ENCODE assay signal across 7 cellular contexts in the genomic region with DNA sequence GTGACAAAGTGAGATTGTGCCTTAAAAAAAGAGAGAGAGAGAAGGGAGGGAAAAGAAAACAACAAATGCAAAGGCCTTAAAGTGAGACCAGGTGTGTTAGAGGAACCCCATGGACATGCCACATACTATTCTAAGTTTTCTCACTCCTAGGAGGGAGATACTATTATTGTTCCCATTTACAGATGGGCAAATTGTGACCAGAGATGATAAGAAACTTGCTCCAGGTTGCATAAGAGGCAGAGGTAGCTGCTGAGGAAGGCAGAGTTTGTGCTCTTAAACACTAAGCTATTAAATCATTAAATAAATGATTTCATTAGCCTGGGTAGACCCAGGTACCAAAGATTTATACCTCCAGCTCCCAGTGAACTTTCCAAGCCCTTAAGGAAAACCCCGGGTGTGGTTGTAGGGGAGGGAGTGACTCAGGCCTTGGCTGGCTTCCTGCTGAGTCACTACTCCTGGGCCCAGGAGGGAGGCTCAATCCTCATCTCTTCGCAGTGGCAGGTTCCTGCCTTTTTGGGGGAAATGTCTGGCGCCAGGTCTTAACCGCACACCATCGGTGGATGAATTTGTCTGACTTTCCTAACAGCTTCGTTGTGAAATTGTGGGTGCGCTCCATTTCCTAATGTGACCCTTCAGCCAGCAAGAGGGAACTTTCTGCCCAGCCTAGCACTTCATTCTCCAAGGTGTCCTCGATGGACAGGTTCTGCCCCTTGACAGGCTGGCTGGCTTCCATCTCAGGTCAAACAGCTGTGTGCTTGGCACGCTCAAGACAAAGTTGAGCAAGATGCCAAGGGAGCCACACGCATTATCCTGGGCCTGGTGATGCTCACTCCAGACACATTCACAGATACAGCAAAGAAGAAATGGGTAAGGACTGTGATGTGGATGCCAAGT. TPM values are rescaled to one million over a fixed set of nuclear protein-coding genes. Genes with fewer than 3 reads are reported as not detected.
DNase-seq lines count a peak whose midpoint lies in the region; FAIRE-seq and TF ChIP-seq lines count a peak whose summit lies in the region.

No MANE protein-coding gene starts in this region.

- H3K9me3 ChIP-seq in liver (ENCODE audit: control insufficient read depth in 4 of 4, low read length in 3 of 4) (no peaks in the 10 kb centered on the region), testis (no peaks in the 10 kb centered on the region)

- in situ Hi-C loops in T47D (cut with HindIII; ENCODE audit: low pct_unique_long_range_greater_than_20kb, low sequenced_read_pairs): no loop called here

- peak; percentile 95 for FAIRE-seq in RCC 7860 (lab: Jason Lieb, UNC)

- 42% methylated on average over 10 of the region's 10 CpGs for WGBS in liver
- WGBS in testis, 2 donors: 54 to 77% methylated on average over 5 to 10 of the region's 10 CpGs

- H3K4me3 ChIP-seq in liver (ENCODE audit: low read depth in 1 of 3, low read length in 3 of 3) (no peak overlapping the region), testis (no peak overlapping the region)

- no peak for TF ChIP-seq POLR2A in testis (IDR thresholded peaks at IDR 0.05)

- H3K4me1 ChIP-seq in liver (ENCODE audit: control insufficient read depth in 4 of 4, insufficient read depth in 4 of 4, low read length in 3 of 4) (peaks cover 3 to 14% (median 8%) of the 10 kb centered on the region in 4 donors), testis (no peaks in the 10 kb centered on the region)

- TF ChIP-seq CTCF in liver (IDR thresholded peaks at IDR 0.05; ENCODE audit: low read depth, low read length, missing input control): no peak
- no peak for TF ChIP-seq CTCF in testis (IDR thresholded peaks at IDR 0.05)

- peak in 1 of 2 donors; percentile 6 for TF ChIP-seq RAD21 in liver (IDR thresholded peaks at IDR 0.05)

- no peak overlapping the region for H3K9ac ChIP-seq in liver (ENCODE audit: low read depth in 1 of 2, low read length in 2 of 2)

- H3K36me3 ChIP-seq in liver (ENCODE audit: control insufficient read depth in 4 of 4, insufficient read depth in 3 of 4, low read depth in 1 of 4, low read length in 3 of 4) (no peaks in the 10 kb centered on the region), testis (ENCODE audit: low read depth, missing control alignments) (no peaks in the 10 kb centered on the region)

- H3K27me3 ChIP-seq in liver (ENCODE audit: control insufficient read depth in 4 of 4, insufficient read depth in 4 of 4, low read length in 3 of 4): no peaks in the 10 kb centered on the region
- H3K27me3 ChIP-seq in testis: no peaks in the 10 kb centered on the region

- intact Hi-C loops in testis (cut with DNase I; ENCODE audit: low total_unique reads): no loop called here

- H3K27ac ChIP-seq in liver (ENCODE audit: low read depth in 1 of 2, low read length in 2 of 2) (no peak overlapping the region), testis (no peak overlapping the region)

- peak; percentile 97 for DNase-seq in H4 (ENCODE audit: low spot score)
- DNase-seq in RCC 7860 (ENCODE audit: low spot score): peak; percentile 97
- DNase-seq in T47D (ENCODE audit: low read depth in 1 of 2, low spot score in 1 of 2): peak; percentile 54 to 69
- DNase-seq in testis: peak; percentile 37
- no peak for DNase-seq in NCI-H774 (lab: John Stamatoyannopoulos, UW)
- DNase-seq in hippocampal formation (lab: John Stamatoyannopoulos, UW): no peak

TF ChIP-seq in liver, 16 proteins besides CTCF, POLR2A, EP300 and RAD21:
- TF ChIP-seq JUND (IDR thresholded peaks at IDR 0.05) (peak; percentile 32 to 56), NR2F2 (IDR thresholded peaks at IDR 0.05) (no peak), EGR1 (IDR thresholded peaks at IDR 0.05; ENCODE audit: low read depth in 2 of 2) (no peak), ATF3 (IDR thresholded peaks at IDR 0.05) (peak; percentile 13), HNF4A (conservative IDR thresholded peaks at IDR 0.05) (peak in 1 of 2 donors; percentile 24), RXRA (IDR thresholded peaks at IDR 0.05) (peak in 1 of 2 donors; percentile 8), FOXA1 (IDR thresholded peaks at IDR 0.05) (no peak)
- TF ChIP-seq, protein P1, sequence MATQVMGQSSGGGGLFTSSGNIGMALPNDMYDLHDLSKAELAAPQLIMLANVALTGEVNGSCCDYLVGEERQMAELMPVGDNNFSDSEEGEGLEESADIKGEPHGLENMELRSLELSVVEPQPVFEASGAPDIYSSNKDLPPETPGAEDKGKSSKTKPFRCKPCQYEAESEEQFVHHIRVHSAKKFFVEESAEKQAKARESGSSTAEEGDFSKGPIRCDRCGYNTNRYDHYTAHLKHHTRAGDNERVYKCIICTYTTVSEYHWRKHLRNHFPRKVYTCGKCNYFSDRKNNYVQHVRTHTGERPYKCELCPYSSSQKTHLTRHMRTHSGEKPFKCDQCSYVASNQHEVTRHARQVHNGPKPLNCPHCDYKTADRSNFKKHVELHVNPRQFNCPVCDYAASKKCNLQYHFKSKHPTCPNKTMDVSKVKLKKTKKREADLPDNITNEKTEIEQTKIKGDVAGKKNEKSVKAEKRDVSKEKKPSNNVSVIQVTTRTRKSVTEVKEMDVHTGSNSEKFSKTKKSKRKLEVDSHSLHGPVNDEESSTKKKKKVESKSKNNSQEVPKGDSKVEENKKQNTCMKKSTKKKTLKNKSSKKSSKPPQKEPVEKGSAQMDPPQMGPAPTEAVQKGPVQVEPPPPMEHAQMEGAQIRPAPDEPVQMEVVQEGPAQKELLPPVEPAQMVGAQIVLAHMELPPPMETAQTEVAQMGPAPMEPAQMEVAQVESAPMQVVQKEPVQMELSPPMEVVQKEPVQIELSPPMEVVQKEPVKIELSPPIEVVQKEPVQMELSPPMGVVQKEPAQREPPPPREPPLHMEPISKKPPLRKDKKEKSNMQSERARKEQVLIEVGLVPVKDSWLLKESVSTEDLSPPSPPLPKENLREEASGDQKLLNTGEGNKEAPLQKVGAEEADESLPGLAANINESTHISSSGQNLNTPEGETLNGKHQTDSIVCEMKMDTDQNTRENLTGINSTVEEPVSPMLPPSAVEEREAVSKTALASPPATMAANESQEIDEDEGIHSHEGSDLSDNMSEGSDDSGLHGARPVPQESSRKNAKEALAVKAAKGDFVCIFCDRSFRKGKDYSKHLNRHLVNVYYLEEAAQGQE (IDR thresholded peaks at IDR 0.05): no peak

RNA-seq across cellular contexts. Expression of gene PTPRJ, which starts 33.4 kb away (rescaled TPM):
- total RNA-seq in H4 (2014; rRNA removed; shearing (Covaris generic)): 16.5 and 19.9 TPM in 2 replicates
- 10 to 100 TPM; 23.3 to 24.7 TPM for total RNA-seq in liver
- polyA plus RNA-seq in liver: 1 to 10 TPM; 4.1 to 5.8 TPM
- total RNA-seq in testis: 1 to 10 TPM; 4.3 to 8.2 TPM
- 6.6 TPM for polyA plus RNA-seq in testis (ENCODE audit: insufficient read depth, low read depth, low replicate concordance)

Comparison
In these comparisons a context has a peak if more than half of its experiments do, and no peak if none do; other contexts are left out.
1. DNase-seq: peak in H4 (single experiment), RCC 7860 (single experiment), T47D (2 of 2) and testis (single experiment); none in NCI-H774 (single experiment) and hippocampal formation (0 of 2).